ENCODE assay signal across 8 cellular contexts in genomic region chr7:42984137-42984536, GRCh38.
"Had no signal": no experiment of that assay in that cellular context is flagged by ENCODE, and none has a peak within 500 bp of the region (broad histone marks: within the 10 kb centered on the region; RNA-seq: fewer than 3 reads in every experiment).

No MANE protein-coding gene starts in this region.

- FAIRE-seq: G401.6, GM12878, GM12891, GM12892, GM18507, GM19239 had no signal

- DNase-seq: GDM1, GF-D8 had no signal

- ATAC-seq: GM12878 had no signal

- H3K4me3 ChIP-seq: GM12878 had no signal
